In the genomic region with DNA sequence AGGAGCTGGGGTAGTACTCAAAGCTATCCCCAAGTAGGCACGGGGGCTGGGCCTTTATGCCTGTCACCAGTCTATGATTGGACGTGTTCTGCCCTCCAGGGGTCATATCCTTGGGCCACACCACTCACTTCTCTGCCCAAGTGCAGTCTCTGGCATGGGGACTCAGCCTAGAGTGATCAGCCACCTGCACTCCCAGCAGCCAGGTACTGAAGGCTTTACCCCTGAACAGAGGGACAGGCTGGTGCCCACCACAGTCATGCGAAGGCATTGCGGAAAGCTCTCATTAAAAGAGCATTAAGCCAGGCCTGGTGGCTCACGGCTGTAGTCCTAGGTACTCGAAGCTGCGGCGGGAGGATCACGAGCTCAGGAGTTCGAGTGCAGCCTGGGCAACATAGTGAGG, we compare ENCODE assay signal across 26 cellular contexts.
"Had no signal": no experiment of that assay in that cellular context is flagged by ENCODE, and none has a peak within 500 bp of the region (broad histone marks: within the 10 kb centered on the region; RNA-seq: fewer than 3 reads in every experiment).

No MANE protein-coding gene starts in this region.

- H3K9me3 Mint-ChIP-seq: activated CD4-positive, alpha-beta T cell treated with anti-CD3 and anti-CD28 coated beads, Interleukin-2, amount 10 ng/mL, durations not matched to agents 24 days and 14 days; activated naive CD4-positive, alpha-beta T cell treated with anti-CD3 and anti-CD28 coated beads, Interleukin-2, amount 50 U/mL, for 24 hours; activated naive CD8-positive, alpha-beta T cell treated with anti-CD3 and anti-CD28 coated beads, Interleukin-2, amount 10 ng/mL, durations not matched to agents 7 days and 5 days; activated T-cell treated with anti-CD3 and anti-CD28 coated beads, Interleukin-2, amount 50 U/mL, for 24 hours; activated T-helper 2 cell treated with anti-CD3 and anti-CD28 coated beads, Interferon-gamma antibody, Interleukin-2, Interleukin-4, amounts not matched to agents 10 μg/mL and 5 μg/mL and 100 μg/mL, durations not matched to agents 14 hours and 24 hours and 36 hours; T-helper 1 cell treated with Interleukin-12 subunit alpha and Interleukin-12 subunit beta and Interleukin-4 antibody, amounts not matched to agents 30 μg/mL and 1 μg/mL, for 36 hours; T-helper 2 cell treated with Interferon-gamma antibody and Interleukin-4, amounts not matched to agents 5 μg/mL and 100 μg/mL, for 36 hours had no signal

- H3K27ac Mint-ChIP-seq: activated CD4-positive, alpha-beta T cell treated with anti-CD3 and anti-CD28 coated beads, Interleukin-2, amount 10 ng/mL, durations not matched to agents 24 days and 14 days; activated CD8-positive, alpha-beta T cell treated with anti-CD3 and anti-CD28 coated beads, Interleukin-2, amount 10 ng/mL, durations not matched to agents 7 days and 5 days; activated naive CD4-positive, alpha-beta T cell treated with anti-CD3 and anti-CD28 coated beads, Interleukin-2, amount 50 U/mL, for 24 hours; activated naive CD8-positive, alpha-beta T cell treated with anti-CD3 and anti-CD28 coated beads, Interleukin-2, amount 10 ng/mL, durations not matched to agents 7 days and 5 days; activated T-cell treated with anti-CD3 and anti-CD28 coated beads, Interleukin-2, amount 50 U/mL, for 24 hours; activated T-helper 2 cell treated with anti-CD3 and anti-CD28 coated beads, Interferon-gamma antibody, Interleukin-2, Interleukin-4, amounts not matched to agents 10 μg/mL and 5 μg/mL and 100 μg/mL, durations not matched to agents 14 hours and 24 hours and 36 hours; T-helper 1 cell treated with Interleukin-12 subunit alpha and Interleukin-12 subunit beta and Interleukin-4 antibody, amounts not matched to agents 30 μg/mL and 1 μg/mL, for 36 hours; T-helper 2 cell treated with Interferon-gamma antibody and Interleukin-4, amounts not matched to agents 5 μg/mL and 100 μg/mL, for 36 hours had no signal

- H3K36me3 ChIP-seq: ascending aorta, SJSA1 had no signal

- ATAC-seq: activated CD8-positive, alpha-beta T cell treated with anti-CD3 and anti-CD28 coated beads, Interleukin-2, amount 10 ng/mL, durations not matched to agents 7 days and 5 days; K562; Panc1 had no signal

- H3K9me3 ChIP-seq: ascending aorta, SJSA1, SK-N-SH had no signal

- H3K27ac ChIP-seq: ascending aorta, SJSA1 had no signal

- H3K9ac ChIP-seq: SK-N-SH had no signal

- FAIRE-seq: K562, TTC549 had no signal

- H3K36me3 Mint-ChIP-seq: activated naive CD4-positive, alpha-beta T cell treated with anti-CD3 and anti-CD28 coated beads, Interleukin-2, amount 50 U/mL, for 24 hours; activated naive CD8-positive, alpha-beta T cell treated with anti-CD3 and anti-CD28 coated beads, Interleukin-2, amount 10 ng/mL, durations not matched to agents 7 days and 5 days had no signal

- H3K4me3 Mint-ChIP-seq: activated CD4-positive, alpha-beta T cell treated with anti-CD3 and anti-CD28 coated beads, Interleukin-2, amount 10 ng/mL, durations not matched to agents 24 days and 14 days; activated CD8-positive, alpha-beta T cell treated with anti-CD3 and anti-CD28 coated beads, Interleukin-2, amount 10 ng/mL, durations not matched to agents 7 days and 5 days; activated naive CD4-positive, alpha-beta T cell treated with anti-CD3 and anti-CD28 coated beads, Interleukin-2, amount 50 U/mL, for 24 hours; activated naive CD8-positive, alpha-beta T cell treated with anti-CD3 and anti-CD28 coated beads, Interleukin-2, amount 10 ng/mL, durations not matched to agents 7 days and 5 days; activated T-cell treated with anti-CD3 and anti-CD28 coated beads, Interleukin-2, amount 50 U/mL, for 24 hours; T-helper 1 cell treated with Interleukin-12 subunit alpha and Interleukin-12 subunit beta and Interleukin-4 antibody, amounts not matched to agents 30 μg/mL and 1 μg/mL, for 36 hours; T-helper 2 cell treated with Interferon-gamma antibody and Interleukin-4, amounts not matched to agents 5 μg/mL and 100 μg/mL, for 36 hours had no signal

- H3K4me1 ChIP-seq: ascending aorta, SJSA1 had no signal

- H3K27me3 Mint-ChIP-seq: activated CD4-positive, alpha-beta T cell treated with anti-CD3 and anti-CD28 coated beads, Interleukin-2, amount 10 ng/mL, durations not matched to agents 24 days and 14 days; activated naive CD8-positive, alpha-beta T cell treated with anti-CD3 and anti-CD28 coated beads, Interleukin-2, amount 10 ng/mL, durations not matched to agents 7 days and 5 days had no signal

- H3K4me3 ChIP-seq: ascending aorta, K562, SJSA1 had no signal

- DNase-seq: activated CD4-positive, alpha-beta T cell treated with anti-CD3 and anti-CD28 coated beads, Interleukin-2, amount 10 ng/mL, durations not matched to agents 24 days and 14 days; activated CD4-positive, alpha-beta T cell treated with anti-CD3 and anti-CD28 coated beads, Interleukin-2, amount 50 U/mL, for 4 hours; activated CD8-positive, alpha-beta T cell treated with anti-CD3 and anti-CD28 coated beads, Interleukin-2, amount 10 ng/mL, durations not matched to agents 7 days and 5 days; activated gamma-delta T cell; activated naive CD4-positive, alpha-beta T cell treated with Interleukin-2 at 50 U/mL for 16 hours; activated naive CD8-positive, alpha-beta T cell treated with anti-CD3 and anti-CD28 coated beads, Interleukin-2, amount 10 ng/mL, durations not matched to agents 7 days and 5 days; activated T-cell treated with anti-CD3 and anti-CD28 coated beads, Interleukin-2, amount 50 U/mL, for 24 hours; amygdala; NCI-H1048; NCI-H1105 treated with DMSO at 0.1 percent for 48 hours; NCI-H1436 treated with DMSO at 0.1 percent for 48 hours; NCI-H1694 treated with DMSO at 0.1 percent for 48 hours; NCI-H2029; NCI-H345; NCI-H524 treated with DMSO at 0.1 percent for 48 hours; SHP77 treated with DMSO at 0.1 percent for 48 hours; SK-N-SH had no signal

- H3K4me1 Mint-ChIP-seq: activated CD4-positive, alpha-beta T cell treated with anti-CD3 and anti-CD28 coated beads, Interleukin-2, amount 10 ng/mL, durations not matched to agents 24 days and 14 days; activated naive CD4-positive, alpha-beta T cell treated with anti-CD3 and anti-CD28 coated beads, Interleukin-2, amount 50 U/mL, for 24 hours; activated naive CD8-positive, alpha-beta T cell treated with anti-CD3 and anti-CD28 coated beads, Interleukin-2, amount 10 ng/mL, durations not matched to agents 7 days and 5 days had no signal

- H3K4me2 ChIP-seq: SK-N-SH had no signal

- H3K27me3 ChIP-seq: ascending aorta, SJSA1 had no signal
